ENCODE assay signal across 15 cellular contexts in the genomic region with DNA sequence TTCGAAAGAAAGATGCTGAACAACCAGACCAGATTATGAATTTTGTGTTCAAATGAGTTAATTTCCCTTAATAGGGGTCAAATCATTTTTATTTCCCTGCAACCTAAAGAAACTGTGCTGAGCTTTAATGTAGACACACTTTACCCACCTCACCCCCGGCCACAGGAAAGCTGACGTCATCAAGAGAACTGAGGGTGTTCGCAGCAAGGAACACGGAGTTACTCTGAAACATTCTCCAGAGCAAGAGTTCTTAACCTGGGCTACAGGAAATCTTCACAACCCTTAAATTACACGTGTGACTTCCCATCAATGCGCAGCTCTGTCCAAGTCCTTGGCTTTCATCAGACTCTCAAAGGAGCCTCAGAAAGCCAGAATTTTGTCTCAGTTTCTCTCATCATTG.
"Had no signal": no experiment of that assay in that cellular context is flagged by ENCODE, and none has a peak within 500 bp of the region (broad histone marks: within the 10 kb centered on the region; RNA-seq: fewer than 3 reads in every experiment).

No MANE protein-coding gene starts in this region.

- ATAC-seq: activated CD4-positive, CD25-positive, alpha-beta regulatory T cell treated with anti-CD3 and anti-CD28 coated beads, Interleukin-2, amount 50 U/mL, for 24 hours; activated naive CD8-positive, alpha-beta T cell treated with anti-CD3 and anti-CD28 coated beads, Interleukin-2, amount 50 U/mL, for 24 hours; esophagus mucosa; stimulated activated naive B cell treated with anti-CD40 and anti-IgM and Interleukin-4, amounts not matched to agents 10 μg/mL and 1 μg/mL and 100 μg/mL, for 72 hours had no signal

- DNase-seq: activated gamma-delta T cell treated with Interleukin-2 at 50 U/mL for 16 hours; activated naive CD8-positive, alpha-beta T cell treated with anti-CD3 and anti-CD28 coated beads, Interleukin-2, amount 50 U/mL, for 24 hours; activated T-cell treated with anti-CD3 and anti-CD28 coated beads, Interleukin-2, amount 50 U/mL, for 48 hours; islet precursor cell; naive B cell; retina; stimulated activated CD4-positive, alpha-beta T cell treated with anti-CD3 and anti-CD28 coated beads, Interleukin-15, amount 100 ng/mL, for 24 hours; stimulated activated CD4-positive, alpha-beta T cell treated with anti-CD3 and anti-CD28 coated beads, Interleukin-4, amount 100 ng/mL, for 1 hour; stimulated activated naive B cell treated with anti-CD40 and anti-IgM and Interleukin-4, amounts not matched to agents 10 μg/mL and 1 μg/mL and 100 μg/mL, for 72 hours; T-helper 1 cell; T1000 had no signal

- H3K36me3 ChIP-seq: tibial artery, vagina had no signal

- H3K27me3 ChIP-seq: vagina had no signal

- H3K27ac ChIP-seq: tibial artery, vagina had no signal

- H3K4me3 ChIP-seq: tibial artery, vagina had no signal

- H3K4me1 ChIP-seq: tibial artery had no signal

- H3K9me3 ChIP-seq: tibial artery, vagina had no signal
